ENCODE assay signal across 6 cellular contexts in genomic region chr19:14023404-14024235, GRCh38. TPM values are rescaled to one million over a fixed set of nuclear protein-coding genes. Genes with fewer than 3 reads are reported as not detected.
DNase-seq lines count a peak whose midpoint lies in the region; ATAC-seq and TF ChIP-seq lines count a peak whose summit lies in the region.

No MANE protein-coding gene starts in this region.

- ATAC-seq in GM18511 (IDR thresholded peaks at IDR 0.05; ENCODE audit: unreplicated experiment): no peak

- peaks cover 0 to 7% (median 0%) of the 10 kb centered on the region in 4 donors for H3K4me1 ChIP-seq in tibial nerve

- in situ Hi-C loops in G401 (cut with HindIII; ENCODE audit: low sequenced_read_pairs): no loop called here

- peak in 4 of 5 experiments; percentile 14 to 32 (median 23) for TF ChIP-seq CTCF in tibial nerve (IDR thresholded peaks at IDR 0.05)

- no peaks in the 10 kb centered on the region for H3K36me3 ChIP-seq in tibial nerve

- 50 to 55% methylated on average over 9 of the region's 9 CpGs for WGBS in tibial nerve, 2 donors

- TF ChIP-seq EP300 in tibial nerve (IDR thresholded peaks at IDR 0.05): peak in 1 of 2 donors; percentile 12

- peak overlapping the region in 1 of 4 donors; percentile 62 for H3K27ac ChIP-seq in tibial nerve

- TF ChIP-seq POLR2A in erythroblast (IDR thresholded peaks at IDR 0.05; ENCODE audit: low read length) (no peak), tibial nerve (IDR thresholded peaks at IDR 0.05) (no peak)

- no peaks in the 10 kb centered on the region for H3K9me3 ChIP-seq in tibial nerve

- DNase-seq in G401 (ENCODE audit: low spot score): peak; percentile 23
- DNase-seq in NCI-H69 (lab: John Stamatoyannopoulos, UW): peak; percentile 74
- peak; percentile 64 to 77 for DNase-seq in erythroblast (lab: John Stamatoyannopoulos, UW)
- DNase-seq in tibial nerve (ENCODE audit: low spot score in 2 of 2): no peak
- DNase-seq in NCI-H1105 treated with DMSO at 0.1 percent for 48 hours (lab: John Stamatoyannopoulos, UW): no peak

- peaks cover 0 to 16% of the 10 kb centered on the region in 2 donors for H3K27me3 ChIP-seq in tibial nerve

- no peak overlapping the region for H3K4me3 ChIP-seq in tibial nerve

RNA-seq across cellular contexts. Expression of gene RLN3, which starts 4.3 kb away (rescaled TPM):
- total RNA-seq in G401 (2014; rRNA removed; shearing (Covaris generic)): not detected in 2 replicates
- total RNA-seq in tibial nerve: not detected

RNA-seq across cellular contexts. Expression of gene IL27RA, which starts 7.9 kb away (rescaled TPM):
- total RNA-seq in G401 (2014; rRNA removed; shearing (Covaris generic)): 28.1 and 32.5 TPM in 2 replicates
- total RNA-seq in tibial nerve: 1 to 10 TPM; 2.4 to 3.5 (median 3.0) TPM

RNA-seq across cellular contexts. Expression of gene RFX1, which starts 17.5 kb away (rescaled TPM):
- total RNA-seq in G401 (2014; rRNA removed; shearing (Covaris generic)): 1.8 and 6.0 TPM in 2 replicates
- total RNA-seq in tibial nerve: 1 to 10 TPM; 3.1 to 8.4 (median 6.0) TPM

RNA-seq across cellular contexts. Expression of gene PALM3, which starts 38.3 kb away (rescaled TPM):
- total RNA-seq in G401 (2014; rRNA removed; shearing (Covaris generic)): 14.8 and 23.1 TPM in 2 replicates
- total RNA-seq in tibial nerve: 1 to 10 TPM in 1 of 4 donors, under 1 TPM in 3; 0.30 to 2.7 (median 0.53) TPM

RNA-seq across cellular contexts. Expression of gene MISP3, which starts 49.0 kb away (rescaled TPM):
- total RNA-seq in G401 (2014; rRNA removed; shearing (Covaris generic)): 2.8 and 4.6 TPM in 2 replicates
- total RNA-seq in tibial nerve: 1 to 10 TPM; 1.8 to 7.8 (median 7.2) TPM

Comparison
In these comparisons a context has a peak if more than half of its experiments do, and no peak if none do; other contexts are left out.
1. DNase-seq: peak in G401 (single experiment), NCI-H69 (single experiment) and erythroblast (2 of 2); none in tibial nerve (0 of 2) and NCI-H1105 treated with DMSO at 0.1 percent for 48 hours (single experiment).